Comparison of ENCODE assay signal across 22 cellular contexts in the genomic region with DNA sequence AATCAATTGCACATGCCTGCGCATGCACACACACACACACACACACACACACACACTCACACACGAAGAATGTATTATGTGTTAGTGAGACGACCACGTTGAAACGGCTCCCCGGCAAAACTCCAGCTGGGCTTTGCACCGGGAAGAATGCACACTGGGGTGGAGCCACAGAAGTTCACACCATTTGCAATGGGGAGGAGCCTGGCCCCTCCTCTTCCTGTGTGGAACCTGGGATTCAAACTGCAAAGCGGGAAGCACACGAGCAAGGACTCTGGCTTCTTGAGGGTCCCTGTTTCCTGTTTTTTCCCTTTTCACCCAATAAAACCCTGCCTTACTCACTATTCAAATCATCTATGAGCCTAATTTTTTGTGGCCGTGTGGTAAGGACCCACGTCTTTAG.
DNase-seq lines count a peak whose midpoint lies in the region; ATAC-seq, FAIRE-seq and TF ChIP-seq lines count a peak whose summit lies in the region.
"Had no signal": no experiment of that assay in that cellular context is flagged by ENCODE, and none has a peak within 500 bp of the region (broad histone marks: within the 10 kb centered on the region; RNA-seq: fewer than 3 reads in every experiment).

No MANE protein-coding gene starts in this region.

- peak; percentile 41; the same call in 2 of the 3 replicates for ATAC-seq in HepG2
- ATAC-seq in right lobe of liver: no peak
- ATAC-seq in natural killer cell treated with Interleukin-12 subunit alpha and Interleukin-12 subunit beta and Interleukin-15 and Interleukin-18, amount 100 ng/mL, for 72 hours: no peak
- ATAC-seq: Right ventricle myocardium inferior had no signal

- intact Hi-C loops in HepG2 (cut with micrococcal nuclease; ENCODE audit: unreplicated experiment): loop anchor here (5.0 kb wide), 1 partner anchor 1419 kb away; no protein-coding TSS in a partner anchor
- intact Hi-C loops in right lobe of liver (cut with DNase I): no loop called here

- no peaks in the 10 kb centered on the region for H3K4me1 Mint-ChIP-seq in neural progenitor cell
- H3K4me1 Mint-ChIP-seq in natural killer cell treated with Interleukin-12 subunit alpha and Interleukin-12 subunit beta and Interleukin-15 and Interleukin-18, amount 100 ng/mL, for 72 hours (ENCODE audit: low read depth in 2 of 2): no peaks in the 10 kb centered on the region
- H3K4me1 Mint-ChIP-seq in activated naive CD4-positive, alpha-beta T cell treated with anti-CD3 and anti-CD28 coated beads, Interleukin-2, amount 10 ng/mL, durations not matched to agents 7 days and 5 days: no peaks in the 10 kb centered on the region
- H3K4me1 Mint-ChIP-seq: CD8-positive, alpha-beta memory T cell had no signal

- 22% methylated on average over 11 of the region's 11 CpGs for WGBS in HepG2 (ENCODE audit: low lambda C conversion rate)
- WGBS in right lobe of liver (ENCODE audit: insufficient coverage, low coverage, low lambda C conversion rate, missing lambda C conversion rate): 70% methylated on average over 6 of the region's 11 CpGs

- no peaks in the 10 kb centered on the region for H3K36me3 Mint-ChIP-seq in neural progenitor cell
- H3K36me3 Mint-ChIP-seq in natural killer cell treated with Interleukin-12 subunit alpha and Interleukin-12 subunit beta and Interleukin-15 and Interleukin-18, amount 100 ng/mL, for 72 hours: no peaks in the 10 kb centered on the region
- H3K36me3 Mint-ChIP-seq in activated naive CD4-positive, alpha-beta T cell treated with anti-CD3 and anti-CD28 coated beads, Interleukin-2, amount 10 ng/mL, durations not matched to agents 7 days and 5 days: no peaks in the 10 kb centered on the region
- H3K36me3 Mint-ChIP-seq: CD8-positive, alpha-beta memory T cell had no signal

- H3K4me3 ChIP-seq in HepG2 (replicated peaks in 1 of 3; ENCODE audit: insufficient read depth in 1 of 3, low read depth in 2 of 3, low read length in 3 of 3): no peak overlapping the region
- H3K4me3 ChIP-seq in right lobe of liver: no peak overlapping the region
- no peak overlapping the region for H3K4me3 ChIP-seq in choroid plexus epithelial cell (ENCODE audit: low read depth, low read length)
- no peak overlapping the region for H3K4me3 ChIP-seq in neural progenitor cell
- H3K4me3 ChIP-seq: Peyer's patch had no signal

- BruUV-seq in HepG2 (replicated peaks; lab: Mats Ljungman, UMichigan): no TSS peak

- H3K27me3 ChIP-seq in HepG2 (ENCODE audit: control insufficient read depth in 1 of 2, insufficient read depth in 2 of 2, low read length in 2 of 2) (no peaks in the 10 kb centered on the region), right lobe of liver (no peaks in the 10 kb centered on the region), neural progenitor cell (no peaks in the 10 kb centered on the region)
- H3K27me3 ChIP-seq: Peyer's patch had no signal

- in situ Hi-C loops in HepG2 (cut with HindIII; ENCODE audit: extremely low pct_ligation_motif_present, low pct_unique_long_range_greater_than_20kb): no loop called here

- H3K4me2 ChIP-seq in HepG2 (ENCODE audit: low read depth, low read length): no peak overlapping the region
- H3K4me2 ChIP-seq in neural progenitor cell: no peak overlapping the region
- H3K4me2 ChIP-seq: KMS-11 had no signal

- POLR2A ChIA-PET in HepG2 (lab: Yijun Ruan, JAX): no interaction called here

- no peak for TF ChIP-seq RAD21 in HepG2 (CRISPR knock-in tag; IDR thresholded peaks at IDR 0.05)

- H3K27ac ChIP-seq in HepG2 (ENCODE audit: extremely low read length, insufficient read depth, low read length) (no peak overlapping the region), right lobe of liver (no peak overlapping the region), neural progenitor cell (no peak overlapping the region)
- H3K27ac ChIP-seq: KMS-11, Peyer's patch had no signal

- H3K9me3 ChIP-seq in HepG2 (ENCODE audit: low read length) (no peaks in the 10 kb centered on the region), right lobe of liver (no peaks in the 10 kb centered on the region), neural progenitor cell (ENCODE audit: low read depth) (no peaks in the 10 kb centered on the region)
- H3K9me3 ChIP-seq: Peyer's patch had no signal

- TF ChIP-seq EP300 in HepG2 (IDR thresholded peaks at IDR 0.05; ENCODE audit: low read depth in 2 of 2, low read length in 2 of 2) (no peak), HepG2 (CRISPR knock-in tag; IDR thresholded peaks at IDR 0.05; ENCODE audit: borderline replicate concordance) (no peak)

- no peaks in the 10 kb centered on the region for H3K27me3 Mint-ChIP-seq in neural progenitor cell (ENCODE audit: insufficient read depth, low read depth)
- H3K27me3 Mint-ChIP-seq in natural killer cell treated with Interleukin-12 subunit alpha and Interleukin-12 subunit beta and Interleukin-15 and Interleukin-18, amount 100 ng/mL, for 72 hours: no peaks in the 10 kb centered on the region
- H3K27me3 Mint-ChIP-seq in activated naive CD4-positive, alpha-beta T cell treated with anti-CD3 and anti-CD28 coated beads, Interleukin-2, amount 10 ng/mL, durations not matched to agents 7 days and 5 days: no peaks in the 10 kb centered on the region
- H3K27me3 Mint-ChIP-seq: CD8-positive, alpha-beta memory T cell had no signal

- H3K4me3 Mint-ChIP-seq in neural progenitor cell: no peak overlapping the region
- H3K4me3 Mint-ChIP-seq in natural killer cell treated with Interleukin-12 subunit alpha and Interleukin-12 subunit beta and Interleukin-15 and Interleukin-18, amount 100 ng/mL, for 72 hours: no peak overlapping the region
- H3K4me3 Mint-ChIP-seq in activated naive CD4-positive, alpha-beta T cell treated with anti-CD3 and anti-CD28 coated beads, Interleukin-2, amount 10 ng/mL, durations not matched to agents 7 days and 5 days: no peak overlapping the region
- H3K4me3 Mint-ChIP-seq: CD8-positive, alpha-beta memory T cell had no signal

- FAIRE-seq in HepG2 (lab: Jason Lieb, UNC): no peak
- FAIRE-seq: GM18507 had no signal

- no peaks in the 10 kb centered on the region for H3F3A ChIP-seq in neural progenitor cell (ENCODE audit: low read depth)

- peak overlapping the region; percentile 53 for H2AFZ ChIP-seq in HepG2 (ENCODE audit: low read length)
- no peak overlapping the region for H2AFZ ChIP-seq in neural progenitor cell (replicated peaks)

- H3K36me3 ChIP-seq in HepG2 (replicated peaks in 1 of 2; ENCODE audit: control insufficient read depth in 1 of 2, insufficient read depth in 2 of 2, low read length in 2 of 2) (no peaks in the 10 kb centered on the region), right lobe of liver (no peaks in the 10 kb centered on the region), neural progenitor cell (no peaks in the 10 kb centered on the region)
- H3K36me3 ChIP-seq: Peyer's patch had no signal

- H3K4me1 ChIP-seq in HepG2 (ENCODE audit: insufficient read depth, low read length) (no peaks in the 10 kb centered on the region), right lobe of liver (no peaks in the 10 kb centered on the region), neural progenitor cell (no peaks in the 10 kb centered on the region)
- H3K4me1 ChIP-seq: Peyer's patch had no signal

- no peaks in the 10 kb centered on the region for H3K79me2 ChIP-seq in HepG2 (ENCODE audit: insufficient read depth, low read length)
- no peaks in the 10 kb centered on the region for H3K79me2 ChIP-seq in neural progenitor cell (ENCODE audit: low read depth)

- TF ChIP-seq POLR2A in HepG2 (IDR thresholded peaks at IDR 0.05; ENCODE audit: insufficient read depth in 1 of 2, low read depth in 2 of 2, low read length in 2 of 2) (no peak), right lobe of liver (IDR thresholded peaks at IDR 0.05) (no peak)

- H3K9ac ChIP-seq in HepG2 (ENCODE audit: insufficient read depth, low read depth, low read length): no peak overlapping the region
- no peak overlapping the region for H3K9ac ChIP-seq in neural progenitor cell
- H3K9ac ChIP-seq: KMS-11 had no signal

- TF ChIP-seq CTCF in HepG2 (CRISPR knock-in tag; IDR thresholded peaks at IDR 0.05) (no peak), right lobe of liver (IDR thresholded peaks at IDR 0.05) (no peak), choroid plexus epithelial cell (conservative IDR thresholded peaks at IDR 0.05; ENCODE audit: low read depth, low read length) (no peak), neural progenitor cell (IDR thresholded peaks at IDR 0.05) (no peak)

- no peaks in the 10 kb centered on the region for H3K9me3 Mint-ChIP-seq in neural progenitor cell
- H3K9me3 Mint-ChIP-seq in natural killer cell treated with Interleukin-12 subunit alpha and Interleukin-12 subunit beta and Interleukin-15 and Interleukin-18, amount 100 ng/mL, for 72 hours: no peaks in the 10 kb centered on the region
- peaks cover 2% of the 10 kb centered on the region for H3K9me3 Mint-ChIP-seq in activated naive CD4-positive, alpha-beta T cell treated with anti-CD3 and anti-CD28 coated beads, Interleukin-2, amount 10 ng/mL, durations not matched to agents 7 days and 5 days
- H3K9me3 Mint-ChIP-seq: CD8-positive, alpha-beta memory T cell had no signal

- CTCF ChIA-PET in HepG2 (lab: Yijun Ruan, JAX; ENCODE audit: low intra/inter-chr PET ratio, low total read pairs): no interaction called here
- CTCF ChIA-PET in activated naive CD4-positive, alpha-beta T cell treated with anti-CD3 and anti-CD28 coated beads, Interleukin-2, amount 10 ng/mL, durations not matched to agents 7 days and 5 days (lab: Charles Lee): no interaction called here

- no peak for DNase-seq in HepG2 (ENCODE audit: low spot score)
- DNase-seq in right lobe of liver: no peak
- DNase-seq in choroid plexus epithelial cell (ENCODE audit: low read depth): peak; percentile 2
- peak; percentile 2 for DNase-seq in neural progenitor cell (ENCODE audit: low spot score)
- DNase-seq in natural killer cell treated with Interleukin-12 subunit alpha and Interleukin-12 subunit beta and Interleukin-15 and Interleukin-18, amount 100 ng/mL, for 72 hours (ENCODE audit: low spot score): no peak
- DNase-seq in activated naive CD4-positive, alpha-beta T cell treated with anti-CD3 and anti-CD28 coated beads, Interleukin-2, amount 10 ng/mL, durations not matched to agents 7 days and 5 days: no peak
- DNase-seq in pons (ENCODE audit: low spot score): no peak
- DNase-seq: 8988T; AML-193; C1 segment of cervical spinal cord; Calu3; CD8-positive, alpha-beta memory T cell; GDM1; H7; IMR-90; NCI-H1105 treated with DMSO at 0.1 percent for 48 hours; NCI-H2029 treated with DMSO at 0.1 percent for 48 hours; NCI-H524 treated with DMSO at 0.1 percent for 48 hours; Peyer's patch had no signal

- H3K27ac Mint-ChIP-seq in neural progenitor cell: no peak overlapping the region
- no peak overlapping the region for H3K27ac Mint-ChIP-seq in natural killer cell treated with Interleukin-12 subunit alpha and Interleukin-12 subunit beta and Interleukin-15 and Interleukin-18, amount 100 ng/mL, for 72 hours
- no peak overlapping the region for H3K27ac Mint-ChIP-seq in activated naive CD4-positive, alpha-beta T cell treated with anti-CD3 and anti-CD28 coated beads, Interleukin-2, amount 10 ng/mL, durations not matched to agents 7 days and 5 days
- H3K27ac Mint-ChIP-seq: CD8-positive, alpha-beta memory T cell had no signal

- H4K20me1 ChIP-seq in HepG2 (ENCODE audit: insufficient read depth, low read length) (no peaks in the 10 kb centered on the region), neural progenitor cell (ENCODE audit: low read depth) (no peaks in the 10 kb centered on the region)

TF ChIP-seq in HepG2, 621 proteins besides CTCF, POLR2A, EP300 and RAD21 (continues in another document):
- TF ChIP-seq ZNF431 (CRISPR knock-in tag; IDR thresholded peaks at IDR 0.05; ENCODE audit: borderline replicate concordance, low read depth): no peak
- no peak for TF ChIP-seq ZNF256 (CRISPR knock-in tag; conservative IDR thresholded peaks at IDR 0.05)

Comparison
In these comparisons a context has a peak if more than half of its experiments do, and no peak if none do; other contexts are left out.
1. DNase-seq: peak in choroid plexus epithelial cell (single experiment) and neural progenitor cell (single experiment); none in HepG2 (single experiment), right lobe of liver (0 of 3), natural killer cell treated with Interleukin-12 subunit alpha and Interleukin-12 subunit beta and Interleukin-15 and Interleukin-18, amount 100 ng/mL, for 72 hours (single experiment), activated naive CD4-positive, alpha-beta T cell treated with anti-CD3 and anti-CD28 coated beads, Interleukin-2, amount 10 ng/mL, durations not matched to agents 7 days and 5 days (single experiment) and pons (single experiment).